Comparison of ENCODE assay signal across 9 cellular contexts in genomic region chr7:74023037-74023436, GRCh38. TPM values are rescaled to one million over a fixed set of nuclear protein-coding genes. Genes with fewer than 3 reads are reported as not detected.
DNase-seq lines count a peak whose midpoint lies in the region; ATAC-seq and TF ChIP-seq lines count a peak whose summit lies in the region.
"Had no signal": no experiment of that assay in that cellular context is flagged by ENCODE, and none has a peak within 500 bp of the region (broad histone marks: within the 10 kb centered on the region; RNA-seq: fewer than 3 reads in every experiment).

No MANE protein-coding gene starts in this region.

- POLR2A ChIA-PET in Panc1 (lab: Charles Lee) = no interaction called here

- CTCF ChIA-PET in Panc1 (lab: Charles Lee) = no interaction called here

- no peaks in the 10 kb centered on the region for H3K27me3 ChIP-seq in Panc1 (ENCODE audit: control insufficient read depth, insufficient read depth, low read length)

- intact Hi-C loops in Panc1 (cut with micrococcal nuclease; ENCODE audit: unreplicated experiment) (loop anchor here (10.0 kb wide), 1 partner anchor 128 kb away; no protein-coding TSS in a partner anchor), posterior vena cava (cut with DNase I) (no loop called here)

- no peaks in the 10 kb centered on the region for H3K9me3 ChIP-seq in Panc1 (ENCODE audit: control insufficient read depth, insufficient read depth, low read depth, low read length)

- in situ Hi-C loops in Caki2 (cut with HindIII; ENCODE audit: low pct_unique_long_range_greater_than_20kb, low sequenced_read_pairs) (no loop called here), Panc1 (cut with HindIII; ENCODE audit: low pct_unique_long_range_greater_than_20kb, low sequenced_read_pairs) (no loop called here)

- BruUV-seq in Panc1 (replicated peaks; lab: Mats Ljungman, UMichigan) = no TSS peak

- no peaks in the 10 kb centered on the region for H3K36me3 ChIP-seq in Panc1 (ENCODE audit: control insufficient read depth, insufficient read depth, low read length)

- H3K4me1 ChIP-seq in Panc1 (ENCODE audit: control insufficient read depth, insufficient read depth, low read length) = peaks cover 17% of the 10 kb centered on the region

- peak; percentile 13 for DNase-seq in Caki2 (ENCODE audit: low read depth)
- no peak for DNase-seq in Panc1 (ENCODE audit: low read depth, low spot score)
- peak; percentile 53 for DNase-seq in fibroblast of mammary gland (ENCODE audit: low read depth)
- DNase-seq in posterior vena cava (ENCODE audit: low spot score) = peak; percentile 95
- no peak for DNase-seq in activated T-cell treated with anti-CD3 and anti-CD28 coated beads, Interleukin-2, amount 50 U/mL, for 1 hour
- DNase-seq in COR-L47 (lab: John Stamatoyannopoulos, UW) = no peak
- no peak for DNase-seq in left lobe of liver (ENCODE audit: low spot score)
- DNase-seq: activated gamma-delta T cell had no signal

- H3K27ac ChIP-seq in Panc1 (ENCODE audit: low read length) = no peak overlapping the region

- no peak for TF ChIP-seq CTCF in Panc1 (IDR thresholded peaks at IDR 0.05)
- no peak for TF ChIP-seq CTCF in fibroblast of mammary gland (conservative IDR thresholded peaks at IDR 0.05; ENCODE audit: control insufficient read depth, insufficient read depth, low read depth, low read length)

- peak; percentile 43 for ATAC-seq in Panc1
- no peak for ATAC-seq in HG03039 (IDR thresholded peaks at IDR 0.05; ENCODE audit: unreplicated experiment)
- no peak for ATAC-seq in left lobe of liver

- H3K4me3 ChIP-seq in Panc1 (ENCODE audit: low read depth in 2 of 2, low read length in 2 of 2) = peak overlapping the region in 1 of 2 experiments; percentile 30; a peak in 2 of 4 replicates
- H3K4me3 ChIP-seq in fibroblast of mammary gland (ENCODE audit: control insufficient read depth, low read depth, low read length) = no peak overlapping the region

RNA-seq across cellular contexts. Expression of gene ELN, which starts 4.9 kb away (rescaled TPM):
- 0.27 TPM in 1 of 2 replicates, not detected in the other for total RNA-seq in Caki2 (2014; rRNA removed; shearing (Covaris generic); ENCODE audit: low replicate concordance)
- total RNA-seq in Panc1 (2021; ENCODE audit: unreplicated experiment) (0.26 TPM), posterior vena cava (100 to 1,000 TPM; 354 to 999 TPM), left lobe of liver (8.1 TPM)
- not detected for polyA plus RNA-seq in Panc1 (2012; ENCODE audit: insufficient read length)

Comparison
In these comparisons a context has a peak if more than half of its experiments do, and no peak if none do; other contexts are left out.
1. DNase-seq: peak in Caki2 (single experiment), fibroblast of mammary gland (single experiment) and posterior vena cava (single experiment); none in Panc1 (single experiment), activated T-cell treated with anti-CD3 and anti-CD28 coated beads, Interleukin-2, amount 50 U/mL, for 1 hour (single experiment), COR-L47 (single experiment) and left lobe of liver (single experiment).
2. RNA of gene ELN, which starts 4.9 kb away (total RNA-seq): 354 to 999 TPM in posterior vena cava; 8.1 TPM in left lobe of liver (single experiment), 0.27 TPM in Caki2 and 0.26 TPM in Panc1 (single experiment); every median in the first group is over 10 times any median in the second.